ENCODE assay signal across 9 cellular contexts in the genomic region with DNA sequence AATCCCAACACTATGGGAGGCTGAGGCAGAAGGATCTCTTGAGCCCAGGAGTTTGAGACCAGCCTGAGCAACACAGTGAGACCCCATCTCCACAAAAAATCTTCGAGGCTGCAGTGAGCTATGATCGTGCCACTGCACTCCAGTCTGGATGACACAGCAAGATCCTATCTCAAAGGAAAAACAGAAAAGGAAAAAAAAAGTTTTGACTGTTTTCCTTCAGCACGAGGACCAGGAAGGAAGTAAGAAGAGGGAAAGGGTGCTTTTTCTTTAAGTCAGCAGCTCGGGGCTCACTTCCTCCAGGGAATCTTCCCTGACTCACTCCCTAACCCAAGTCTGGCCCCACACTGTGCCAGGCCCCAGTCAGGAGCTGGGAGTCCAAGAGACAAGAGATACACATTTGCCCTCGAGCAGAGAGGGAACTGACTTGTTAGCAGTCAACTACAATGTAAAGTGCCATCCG.
A peak's percentile ranks its signal among the peaks of the same experiment; 100 is the strongest.
DNase-seq lines count a peak whose midpoint lies in the region; ATAC-seq and TF ChIP-seq lines count a peak whose summit lies in the region.
"Had no signal": no experiment of that assay in that cellular context is flagged by ENCODE, and none has a peak within 500 bp of the region (broad histone marks: within the 10 kb centered on the region; RNA-seq: fewer than 3 reads in every experiment).

No MANE protein-coding gene starts in this region.

- H3K9ac ChIP-seq in rectal smooth muscle tissue (ENCODE audit: low read length) = no peak overlapping the region

- DNase-seq in ELR (ENCODE audit: low read depth) = peak; percentile 82
- peak; percentile 60 to 76 for DNase-seq in foreskin fibroblast
- DNase-seq in activated CD8-positive, alpha-beta memory T cell treated with anti-CD3 and anti-CD28 coated beads, Interleukin-2, amount 50 U/mL, for 48 hours = no peak
- DNase-seq in NCI-H2196 treated with DMSO at 0.1 percent for 48 hours (lab: John Stamatoyannopoulos, UW; ENCODE audit: unreplicated experiment) = no peak
- DNase-seq in NCI-H526 treated with DMSO at 0.1 percent for 48 hours (lab: John Stamatoyannopoulos, UW) = no peak
- DNase-seq: NCI-H446 treated with DMSO at 0.1 percent for 48 hours had no signal

- H3K27me3 ChIP-seq in rectal smooth muscle tissue (ENCODE audit: control insufficient read depth, insufficient read depth, low read length) = no peaks in the 10 kb centered on the region

- TF ChIP-seq CTCF in foreskin fibroblast (IDR thresholded peaks at IDR 0.05; ENCODE audit: low read depth, low read length) = no peak

- H3K36me3 ChIP-seq in rectal smooth muscle tissue (ENCODE audit: control insufficient read depth, insufficient read depth, low read length) = no peaks in the 10 kb centered on the region

- H3K4me1 ChIP-seq in rectal smooth muscle tissue (ENCODE audit: control insufficient read depth, insufficient read depth, low read length) = peaks cover 64% of the 10 kb centered on the region

- ATAC-seq in SK-N-SH treated with all-trans-retinoic acid at 6 μM for 48 hours (peak; percentile 10; the same call in 2 of the 3 replicates), HG03432 (IDR thresholded peaks at IDR 0.05; ENCODE audit: unreplicated experiment) (no peak)

- peak overlapping the region; percentile 60 for H3K27ac ChIP-seq in rectal smooth muscle tissue (ENCODE audit: low read depth, low read length)

- H3K4me3 ChIP-seq in foreskin fibroblast (ENCODE audit: low read depth in 1 of 2, low read length in 2 of 2) (no peak overlapping the region), rectal smooth muscle tissue (ENCODE audit: low read length) (no peak overlapping the region)

TF ChIP-seq in SK-N-SH treated with all-trans-retinoic acid at 6 μM for 48 hours, 23 proteins besides CTCF, POLR2A, EP300 and RAD21:
- no peak for TF ChIP-seq ZNF8 (CRISPR knock-in tag; IDR thresholded peaks at IDR 0.05)

Comparison
In these comparisons a context has a peak if more than half of its experiments do, and no peak if none do; other contexts are left out.
1. DNase-seq: peak in ELR (single experiment) and foreskin fibroblast (2 of 2); none in activated CD8-positive, alpha-beta memory T cell treated with anti-CD3 and anti-CD28 coated beads, Interleukin-2, amount 50 U/mL, for 48 hours (single experiment), NCI-H2196 treated with DMSO at 0.1 percent for 48 hours (single experiment) and NCI-H526 treated with DMSO at 0.1 percent for 48 hours (single experiment).